8 cellular contexts compared by ENCODE assay signal in genomic region chr11:126061707-126062678, GRCh38. TPM values are rescaled to one million over a fixed set of nuclear protein-coding genes. Genes with fewer than 3 reads are reported as not detected.
A peak's percentile ranks its signal among the peaks of the same experiment; 100 is the strongest.
DNase-seq lines count a peak whose midpoint lies in the region; ATAC-seq and TF ChIP-seq lines count a peak whose summit lies in the region.

No MANE protein-coding gene starts in this region.

- H3K4me3 Mint-ChIP-seq in Caco-2 (ENCODE audit: unreplicated experiment), result peak overlapping the region; percentile 95
- H3K4me3 Mint-ChIP-seq in activated T-cell treated with anti-CD3 and anti-CD28 coated beads, Interleukin-2, amount 50 U/mL, for 24 hours, result peak overlapping the region; percentile 78

- no peaks in the 10 kb centered on the region for H3K9me3 ChIP-seq in Caco-2
- no peaks in the 10 kb centered on the region for H3K9me3 ChIP-seq in HAP-1

- H3K27me3 Mint-ChIP-seq in Caco-2 (ENCODE audit: insufficient read depth, unreplicated experiment), result peaks cover 14% of the 10 kb centered on the region
- peaks cover 26% of the 10 kb centered on the region for H3K27me3 Mint-ChIP-seq in activated T-cell treated with anti-CD3 and anti-CD28 coated beads, Interleukin-2, amount 50 U/mL, for 24 hours

- in situ Hi-C loops in HAP-1 (cut with MboI; ENCODE audit: low sequenced_read_pairs), result no loop called here

- POLR2A ChIA-PET in Caco-2 (lab: Charles Lee), result interaction anchor here (0.6 kb wide), 1 partner anchor 106 kb away, joined by 3 read pairs; no protein-coding TSS in a partner anchor

- no TSS peak for BruUV-seq in Caco-2 (replicated peaks; lab: Mats Ljungman, UMichigan)

- peak overlapping the region; percentile 82 for H3K27ac Mint-ChIP-seq in Caco-2 (ENCODE audit: unreplicated experiment)
- peak overlapping the region; percentile 53 for H3K27ac Mint-ChIP-seq in activated T-cell treated with anti-CD3 and anti-CD28 coated beads, Interleukin-2, amount 50 U/mL, for 24 hours

- no peaks in the 10 kb centered on the region for H3K36me3 ChIP-seq in Caco-2 (ENCODE audit: control insufficient read depth, insufficient read depth, low read length)
- no peaks in the 10 kb centered on the region for H3K36me3 ChIP-seq in HAP-1 (replicated peaks)
- no peaks in the 10 kb centered on the region for H3K36me3 ChIP-seq in urinary bladder (ENCODE audit: insufficient read depth)

- peaks cover 8% of the 10 kb centered on the region for H3K9me3 Mint-ChIP-seq in Caco-2 (ENCODE audit: unreplicated experiment)
- no peaks in the 10 kb centered on the region for H3K9me3 Mint-ChIP-seq in activated T-cell treated with anti-CD3 and anti-CD28 coated beads, Interleukin-2, amount 50 U/mL, for 24 hours

- CTCF ChIA-PET in Caco-2 (lab: Charles Lee), result interaction anchor here (0.6 to 3.1 kb wide), 19 partner anchors 8 to 159 kb away, joined by 3 to 32 read pairs (median 3); partner anchors contain the start of gene PUS3

- H3K27me3 ChIP-seq in Caco-2 (replicated peaks; ENCODE audit: control insufficient read depth, insufficient read depth, low read length) (no peaks in the 10 kb centered on the region), HAP-1 (ENCODE audit: low read depth) (no peaks in the 10 kb centered on the region), foreskin keratinocyte (peaks cover 59% of the 10 kb centered on the region)

- intact Hi-C loops in Caco-2 (cut with micrococcal nuclease; ENCODE audit: unreplicated experiment), result loop anchor here (1.0 to 5.0 kb wide), 5 partner anchors 120 to 207 kb away; partner anchors contain the start of genes FAM118B, FOXRED1, RPUSD4 and SRPRA

- DNase-seq in Caco-2 (peak; percentile 65 to 72), HAP-1 (ENCODE audit: low spot score in 2 of 2) (peak; percentile 60 to 76), NCI-H226 (peak; percentile 45), foreskin keratinocyte (peak in 1 of 2 donors; percentile 46), occipital lobe (lab: John Stamatoyannopoulos, UW) (peak; percentile 11)
- DNase-seq in activated T-cell treated with anti-CD3 and anti-CD28 coated beads, Interleukin-2, amount 50 U/mL, for 24 hours, result no peak

- peaks cover 8% of the 10 kb centered on the region for H3K4me1 ChIP-seq in Caco-2
- peaks cover 13% of the 10 kb centered on the region for H3K4me1 ChIP-seq in HAP-1
- H3K4me1 ChIP-seq in foreskin keratinocyte, result no peaks in the 10 kb centered on the region
- no peaks in the 10 kb centered on the region for H3K4me1 ChIP-seq in urinary bladder (ENCODE audit: insufficient read depth)

- H3K4me3 ChIP-seq in Caco-2 (ENCODE audit: low read depth, low read length) (peak overlapping the region; percentile 89), HAP-1 (peak overlapping the region; percentile 49), urinary bladder (ENCODE audit: low read depth, low read length) (peak overlapping the region; percentile 89)

- TF ChIP-seq CTCF in Caco-2 (IDR thresholded peaks at IDR 0.05; ENCODE audit: insufficient read depth in 1 of 2, low read depth in 1 of 2, low read length in 1 of 2, severe bottlenecking in 1 of 2, unreplicated experiment in 1 of 2) (peak; percentile 57 to 90), foreskin keratinocyte (conservative IDR thresholded peaks at IDR 0.05) (peak; percentile 71)

- H3K4me1 Mint-ChIP-seq in Caco-2 (ENCODE audit: low read depth, unreplicated experiment), result peaks cover 8% of the 10 kb centered on the region
- H3K4me1 Mint-ChIP-seq in activated T-cell treated with anti-CD3 and anti-CD28 coated beads, Interleukin-2, amount 50 U/mL, for 24 hours (ENCODE audit: low read depth), result peaks cover 10% of the 10 kb centered on the region

- H3K27ac ChIP-seq in foreskin keratinocyte (no peak overlapping the region), urinary bladder (ENCODE audit: low read depth) (no peak overlapping the region)

- peak; percentile 30 for ATAC-seq in foreskin keratinocyte
- no peak for ATAC-seq in HG03520 (IDR thresholded peaks at IDR 0.05; ENCODE audit: unreplicated experiment)

- H3K36me3 Mint-ChIP-seq in Caco-2 (ENCODE audit: insufficient read depth, unreplicated experiment), result peaks cover 16% of the 10 kb centered on the region
- H3K36me3 Mint-ChIP-seq in activated T-cell treated with anti-CD3 and anti-CD28 coated beads, Interleukin-2, amount 50 U/mL, for 24 hours (ENCODE audit: low read depth), result no peaks in the 10 kb centered on the region

- under 1% methylated on average over 57 of the region's 57 CpGs for whole genome bisulfite sequencing in urinary bladder

RNA-seq across cellular contexts. Expression of gene CDON, which starts 0.7 kb away (rescaled TPM):
- total RNA-seq in Caco-2 (2022) (5.7 and 6.8 TPM in 2 replicates), foreskin keratinocyte (1.7 and 2.3 TPM in 2 replicates), occipital lobe (39.8 TPM), urinary bladder (47.4 TPM)
- polyA plus RNA-seq in foreskin keratinocyte (0.36 TPM in 2 replicates), urinary bladder (8.4 TPM)
